In genomic region chr12:111313833-111314259, GRCh38 we compare ENCODE assay signal across 8 cellular contexts. TPM values are rescaled to one million over a fixed set of nuclear protein-coding genes. Genes with fewer than 3 reads are reported as not detected.
DNase-seq lines count a peak whose midpoint lies in the region; ATAC-seq and TF ChIP-seq lines count a peak whose summit lies in the region.

No MANE protein-coding gene starts in this region.

- no peaks in the 10 kb centered on the region for H3K36me3 ChIP-seq in hepatocyte (replicated peaks; ENCODE audit: insufficient read depth, low read depth)

- 3% methylated on average over 8 of the region's 8 CpGs for WGBS in hepatocyte (ENCODE audit: low lambda C conversion rate, missing lambda C conversion rate)

- H3K4me1 ChIP-seq in hepatocyte (ENCODE audit: insufficient read depth), result no peaks in the 10 kb centered on the region

- H3K27me3 ChIP-seq in hepatocyte, result no peaks in the 10 kb centered on the region

- no peaks in the 10 kb centered on the region for H3K9me3 ChIP-seq in hepatocyte (ENCODE audit: low read depth)

- no peak overlapping the region for H2AFZ ChIP-seq in hepatocyte

- H3K27ac ChIP-seq in hepatocyte, result no peak overlapping the region

- H3K4me3 ChIP-seq in astrocyte of the cerebellum (ENCODE audit: low read depth, low read length) (no peak overlapping the region), hepatocyte (no peak overlapping the region), skeletal muscle cell (ENCODE audit: low read depth, low read length) (no peak overlapping the region)

- POLR2A ChIA-PET in GM10248 (lab: Yijun Ruan, JAX), result no interaction called here

- no peak for ATAC-seq in HG03108 (IDR thresholded peaks at IDR 0.05; ENCODE audit: unreplicated experiment)
- ATAC-seq in GM21529 (IDR thresholded peaks at IDR 0.05; ENCODE audit: unreplicated experiment), result no peak

- no peaks in the 10 kb centered on the region for H3K79me2 ChIP-seq in hepatocyte

- in situ Hi-C loops in astrocyte of the cerebellum (cut with HindIII; ENCODE audit: low sequenced_read_pairs), result no loop called here

- H3K4me2 ChIP-seq in hepatocyte, result peak overlapping the region; percentile 60

- CTCF ChIA-PET in GM10248 (lab: Yijun Ruan, JAX), result interaction anchor here (0.8 to 2.2 kb wide), 3 partner anchors 14 to 418 kb away, joined by 3 to 9 read pairs (median 3); no protein-coding TSS in a partner anchor

- TF ChIP-seq CTCF in GM10248 (IDR thresholded peaks at IDR 0.05; ENCODE audit: control extremely low read depth, extremely low read depth, low read depth, missing control alignments) (peak; percentile 98), astrocyte of the cerebellum (IDR thresholded peaks at IDR 0.05; ENCODE audit: low read depth, low read length, missing control alignments) (peak; percentile 95), hepatocyte (IDR thresholded peaks at IDR 0.05; ENCODE audit: poor library complexity) (peak; percentile 90)

- no peaks in the 10 kb centered on the region for H4K20me1 ChIP-seq in hepatocyte (ENCODE audit: insufficient read depth, poor library complexity, severe bottlenecking)

- no peaks in the 10 kb centered on the region for H3K9me2 ChIP-seq in hepatocyte (replicated peaks; ENCODE audit: insufficient read depth)

- DNase-seq in GM10248 (ENCODE audit: extremely low spot score) (peak; percentile 88), NCI-H1417 (lab: John Stamatoyannopoulos, UW) (peak; percentile 54 to 87 (median 71)), T-helper 9 cell (peak; percentile 70), astrocyte of the cerebellum (ENCODE audit: low read depth) (peak; percentile 52), hepatocyte (ENCODE audit: low spot score) (peak; percentile 81), skeletal muscle cell (ENCODE audit: low read depth) (peak; percentile 11)

RNA-seq across cellular contexts. Expression of gene PHETA1, which starts 55.0 kb away (rescaled TPM):
- 18.1 and 30.9 TPM in 2 replicates for total RNA-seq in hepatocyte
- 14.2 and 24.6 TPM in 2 replicates for polyA plus RNA-seq in hepatocyte

Comparison
In these comparisons a context has a peak if more than half of its experiments do, and no peak if none do; other contexts are left out.
1. DNase-seq: peak in every context shown above with its lines; median percentile 88 in GM10248; 81 in hepatocyte; 71 in NCI-H1417; 70 in T-helper 9 cell; 52 in astrocyte of the cerebellum; 11 in skeletal muscle cell.